Comparison of ENCODE assay signal across 8 cellular contexts in the genomic region with DNA sequence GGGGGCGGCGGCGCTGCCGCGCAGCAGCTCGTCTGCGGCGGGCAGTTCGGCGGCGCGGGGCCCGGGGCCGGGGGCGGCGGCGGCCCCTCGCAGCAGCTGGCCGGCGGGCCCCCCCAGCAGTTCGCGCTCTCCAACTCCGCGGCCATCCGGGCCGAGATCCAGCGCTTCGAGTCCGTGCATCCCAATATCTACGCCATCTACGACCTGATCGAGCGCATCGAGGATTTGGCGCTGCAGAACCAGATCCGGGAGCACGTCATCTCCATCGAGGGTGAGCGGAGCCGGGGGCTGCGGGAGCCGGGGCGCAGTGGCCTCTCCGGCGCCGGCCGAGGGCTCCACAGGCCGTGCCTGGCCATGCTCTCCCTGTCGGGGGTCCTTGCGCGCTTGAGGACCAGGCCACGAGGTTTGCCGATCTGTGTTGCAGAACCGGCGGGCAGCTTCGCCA. TPM values are rescaled to one million over a fixed set of nuclear protein-coding genes. Genes with fewer than 3 reads are reported as not detected.
DNase-seq lines count a peak whose midpoint lies in the region; ATAC-seq lines count a peak whose summit lies in the region.

No MANE protein-coding gene starts in this region.

- DNase-seq in activated T-cell treated with anti-CD3 and anti-CD28 coated beads for 48 hours (ENCODE audit: low read depth) (peak; percentile 39), activated T-cell treated with anti-CD3 and anti-CD28 coated beads for 4 hours (no peak), SK-N-MC (ENCODE audit: low read depth, low spot score) (no peak), GM19240 (ENCODE audit: insufficient read length, low spot score) (no peak)
- no peak for DNase-seq in effector memory CD4-positive, alpha-beta T cell
- peak in 6 of 9 donors; percentile 24 to 52 (median 36) for DNase-seq in naive thymus-derived CD4-positive, alpha-beta T cell

- H3K4me3 ChIP-seq in SK-N-MC, result peak overlapping the region; percentile 98
- H3K4me3 ChIP-seq in effector memory CD4-positive, alpha-beta T cell (ENCODE audit: insufficient read depth, low read depth, low read length, poor library complexity, severe bottlenecking), result peak overlapping the region; percentile 83
- H3K4me3 ChIP-seq in naive thymus-derived CD4-positive, alpha-beta T cell (ENCODE audit: low read length), result peak overlapping the region; percentile 68

- peak overlapping the region in 8 of 9 donors; percentile 51 to 90 (median 86) for H3K27ac Mint-ChIP-seq in naive thymus-derived CD4-positive, alpha-beta T cell

- peaks cover 0 to 14% (median 0%) of the 10 kb centered on the region in 5 donors for H3K27me3 Mint-ChIP-seq in naive thymus-derived CD4-positive, alpha-beta T cell

- H3K4me1 ChIP-seq in effector memory CD4-positive, alpha-beta T cell (ENCODE audit: control insufficient read depth, insufficient read depth, low read length, poor library complexity, severe bottlenecking), result peaks cover 36% of the 10 kb centered on the region
- peaks cover 30 to 38% of the 10 kb centered on the region in 2 donors for H3K4me1 ChIP-seq in naive thymus-derived CD4-positive, alpha-beta T cell (ENCODE audit: control insufficient read depth in 2 of 2, insufficient read depth in 2 of 2, low read length in 2 of 2)

- intact Hi-C loops in naive thymus-derived CD4-positive, alpha-beta T cell (cut with micrococcal nuclease), result loop anchor here (1.0 to 10.0 kb wide), 10 partner anchors 24 to 1942 kb away; partner anchors contain the start of genes ABCF2 (in 1 of the 2), KMT2C (in 1 of the 2), RHEB (in 1 of the 2) and ZNF398 (in 1 of the 2)

- ATAC-seq in naive thymus-derived CD4-positive, alpha-beta T cell, result no peak
- ATAC-seq in HG02678 (IDR thresholded peaks at IDR 0.05; ENCODE audit: unreplicated experiment) (no peak), GM18861 (IDR thresholded peaks at IDR 0.05; ENCODE audit: unreplicated experiment) (no peak)

- H3K27me3 ChIP-seq in effector memory CD4-positive, alpha-beta T cell (replicated peaks; ENCODE audit: control insufficient read depth, insufficient read depth, low read length, poor library complexity, severe bottlenecking), result no peaks in the 10 kb centered on the region
- no peaks in the 10 kb centered on the region for H3K27me3 ChIP-seq in naive thymus-derived CD4-positive, alpha-beta T cell (ENCODE audit: control insufficient read depth in 2 of 2, insufficient read depth in 2 of 2, low read length in 2 of 2)

- H3K9me3 Mint-ChIP-seq in naive thymus-derived CD4-positive, alpha-beta T cell, result peaks cover 0 to 3% (median 0%) of the 10 kb centered on the region in 11 donors

- peaks cover 0 to 1% (median 0%) of the 10 kb centered on the region in 5 donors for H3K36me3 Mint-ChIP-seq in naive thymus-derived CD4-positive, alpha-beta T cell

- H3K9ac ChIP-seq in SK-N-MC (ENCODE audit: insufficient read length), result peak overlapping the region; percentile 88

- H3K36me3 ChIP-seq in SK-N-MC (ENCODE audit: insufficient read depth, low read length), result no peaks in the 10 kb centered on the region; the same call in 1 of the 2 replicates
- H3K36me3 ChIP-seq in effector memory CD4-positive, alpha-beta T cell (ENCODE audit: control insufficient read depth, insufficient read depth, low read length), result no peaks in the 10 kb centered on the region
- no peaks in the 10 kb centered on the region for H3K36me3 ChIP-seq in naive thymus-derived CD4-positive, alpha-beta T cell (ENCODE audit: control insufficient read depth in 2 of 3, insufficient read depth in 3 of 3, low read length in 3 of 3)

- peaks cover 31 to 57% (median 45%) of the 10 kb centered on the region in 7 donors for H3K4me1 Mint-ChIP-seq in naive thymus-derived CD4-positive, alpha-beta T cell

- CTCF ChIA-PET in naive thymus-derived CD4-positive, alpha-beta T cell (lab: Charles Lee), result interaction anchor here (1.1 kb wide), 1 partner anchor 13 kb away, joined by 3 read pairs; no protein-coding TSS in a partner anchor

- peak overlapping the region; percentile 82 to 92 (median 90) for H3K4me3 Mint-ChIP-seq in naive thymus-derived CD4-positive, alpha-beta T cell

- POLR2A ChIA-PET in naive thymus-derived CD4-positive, alpha-beta T cell (lab: Charles Lee), result interaction anchor here (0.6 to 1.3 kb wide), 3 partner anchors 61 to 743 kb away, joined by 3 to 4 read pairs (median 3); no protein-coding TSS in a partner anchor

- H3K9me3 ChIP-seq in SK-N-MC (ENCODE audit: low read depth, low read length), result no peaks in the 10 kb centered on the region
- no peaks in the 10 kb centered on the region for H3K9me3 ChIP-seq in effector memory CD4-positive, alpha-beta T cell (ENCODE audit: control insufficient read depth, low read length)
- H3K9me3 ChIP-seq in naive thymus-derived CD4-positive, alpha-beta T cell (ENCODE audit: control insufficient read depth in 2 of 3, low read length in 3 of 3), result no peaks in the 10 kb centered on the region

- H3K27ac ChIP-seq in SK-N-MC, result no peak overlapping the region
- H3K27ac ChIP-seq in effector memory CD4-positive, alpha-beta T cell (ENCODE audit: insufficient read depth, low read length, poor library complexity, severe bottlenecking), result peak overlapping the region; percentile 59
- H3K27ac ChIP-seq in naive thymus-derived CD4-positive, alpha-beta T cell (ENCODE audit: low read depth, low read length), result peak overlapping the region; percentile 68

RNA-seq across cellular contexts. Expression of gene AGAP3, which starts 0.5 kb away (rescaled TPM):
- 10 to 100 TPM; 27.4 to 70.6 (median 37.2) TPM for total RNA-seq in naive thymus-derived CD4-positive, alpha-beta T cell
- polyA plus RNA-seq in naive thymus-derived CD4-positive, alpha-beta T cell, result 1 to 10 TPM; 6.0 to 6.5 TPM

RNA-seq across cellular contexts. Expression of gene TMUB1, which starts 3.5 kb away (rescaled TPM):
- total RNA-seq in naive thymus-derived CD4-positive, alpha-beta T cell, result 10 to 100 TPM; 39.5 to 61.2 (median 42.2) TPM
- polyA plus RNA-seq in naive thymus-derived CD4-positive, alpha-beta T cell, result 10 to 100 TPM; 36.0 to 53.6 TPM

RNA-seq across cellular contexts. Expression of gene FASTK, which starts 6.2 kb away (rescaled TPM):
- total RNA-seq in naive thymus-derived CD4-positive, alpha-beta T cell, result 100 to 1,000 TPM in 3 of 5 experiments, 10 to 100 TPM in 2; 94.1 to 136 (median 101) TPM
- 10 to 100 TPM; 49.6 to 69.4 TPM for polyA plus RNA-seq in naive thymus-derived CD4-positive, alpha-beta T cell

RNA-seq across cellular contexts. Expression of gene SLC4A2, which starts 27.4 kb away (rescaled TPM):
- total RNA-seq in naive thymus-derived CD4-positive, alpha-beta T cell, result 100 to 1,000 TPM in 1 of 5 experiments, 10 to 100 TPM in 4; 38.7 to 125 (median 65.9) TPM
- polyA plus RNA-seq in naive thymus-derived CD4-positive, alpha-beta T cell, result 10 to 100 TPM in 1 of 2 donors, 1 to 10 TPM in 1; 7.9 to 12.1 TPM

RNA-seq across cellular contexts. Expression of gene CDK5, which starts 29.1 kb away (rescaled TPM):
- total RNA-seq in naive thymus-derived CD4-positive, alpha-beta T cell, result 10 to 100 TPM in 1 of 5 experiments, 1 to 10 TPM in 4; 4.2 to 20.2 (median 5.6) TPM
- polyA plus RNA-seq in naive thymus-derived CD4-positive, alpha-beta T cell, result 1 to 10 TPM; 7.7 to 9.1 TPM

Comparison
In these comparisons a context has a peak if more than half of its experiments do, and no peak if none do; other contexts are left out.
1. DNase-seq: peak in activated T-cell treated with anti-CD3 and anti-CD28 coated beads for 48 hours (single experiment) and naive thymus-derived CD4-positive, alpha-beta T cell (6 of 9); none in activated T-cell treated with anti-CD3 and anti-CD28 coated beads for 4 hours (single experiment), SK-N-MC (single experiment), effector memory CD4-positive, alpha-beta T cell (0 of 3) and GM19240 (single experiment).
2. Peak in every context shown above with its lines, with median percentiles within 50 percentile points of each other: H3K4me3 ChIP-seq.